16 cellular contexts compared by ENCODE assay signal in the genomic region with DNA sequence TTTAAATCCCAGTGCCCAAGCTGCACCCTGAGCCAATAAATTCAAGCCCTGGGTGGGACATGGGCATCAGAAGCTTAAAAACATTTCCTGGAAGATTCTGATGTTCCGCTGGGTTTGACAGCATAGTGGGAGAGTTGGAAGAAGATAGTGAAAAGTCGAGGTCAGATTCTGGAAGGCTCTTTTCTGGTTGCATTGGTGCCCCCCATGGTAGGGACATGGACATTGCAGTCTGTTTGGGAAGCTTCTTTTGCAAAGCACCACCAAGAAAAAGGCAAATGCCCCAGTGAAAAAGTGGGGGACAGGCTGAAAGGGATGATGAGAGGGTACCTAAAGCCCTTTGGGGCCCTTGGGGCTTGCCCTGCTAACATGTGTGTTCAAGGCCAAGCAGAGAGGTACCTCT. TPM values are rescaled to one million over a fixed set of nuclear protein-coding genes. Genes with fewer than 3 reads are reported as not detected.
DNase-seq lines count a peak whose midpoint lies in the region; ATAC-seq, FAIRE-seq and TF ChIP-seq lines count a peak whose summit lies in the region.
"Had no signal": no experiment of that assay in that cellular context is flagged by ENCODE, and none has a peak within 500 bp of the region (broad histone marks: within the 10 kb centered on the region; RNA-seq: fewer than 3 reads in every experiment).

No MANE protein-coding gene starts in this region.

- WGBS in mesenchymal stem cell = 57% methylated on average over 2 of the region's 2 CpGs

- no peak for TF ChIP-seq POLR2A in GM12892 (IDR thresholded peaks at IDR 0.05; ENCODE audit: low read depth, low read length)

- H3K36me3 ChIP-seq in Caco-2 (ENCODE audit: control insufficient read depth, insufficient read depth, low read length) = peaks cover 2% of the 10 kb centered on the region; the same call in 1 of the 2 replicates
- H3K36me3 ChIP-seq in mesenchymal stem cell (ENCODE audit: control insufficient read depth in 1 of 2, insufficient read depth in 2 of 2, low read depth in 1 of 2, low read length in 2 of 2) = peaks cover 0 to 16% of the 10 kb centered on the region in 2 experiments

- DNase-seq in Caco-2 = peak in 1 of 2 experiments; percentile 53
- DNase-seq in NAMALWA (ENCODE audit: low spot score) = peak; percentile 19
- DNase-seq in mesenchymal stem cell = no peak
- DNase-seq in activated effector memory CD4-positive, alpha-beta T cell treated with anti-CD3 and anti-CD28 coated beads, Interleukin-2, amount 50 U/mL, for 16 hours = no peak
- DNase-seq in GM12892 (ENCODE audit: insufficient read length) = no peak
- no peak for DNase-seq in activated CD8-positive, alpha-beta T cell treated with anti-CD3 and anti-CD28 coated beads, Interleukin-2, amount 10 ng/mL, durations not matched to agents 7 days and 5 days
- DNase-seq: activated CD4-positive, CD25-positive, alpha-beta regulatory T cell treated with anti-CD3 and anti-CD28 coated beads, Interleukin-2, amount 50 U/mL, for 72 hours; CD8-positive, alpha-beta memory T cell; IMR-90; NCI-H2171 had no signal

- H2AK5ac ChIP-seq in mesenchymal stem cell (ENCODE audit: low read length, severe bottlenecking) = peak overlapping the region; percentile 86

- peak overlapping the region; percentile 8 for H3K4me3 Mint-ChIP-seq in Caco-2 (ENCODE audit: unreplicated experiment)
- H3K4me3 Mint-ChIP-seq in activated CD8-positive, alpha-beta T cell treated with anti-CD3 and anti-CD28 coated beads, Interleukin-2, amount 10 ng/mL, durations not matched to agents 7 days and 5 days = no peak overlapping the region
- H3K4me3 Mint-ChIP-seq: CD8-positive, alpha-beta memory T cell had no signal

- CTCF ChIA-PET in Caco-2 (lab: Charles Lee) = interaction anchor here (0.6 to 1.8 kb wide), 6 partner anchors 16 to 84 kb away, joined by 3 to 11 read pairs (median 6); a partner anchor contains a TSS
- CTCF ChIA-PET in activated CD8-positive, alpha-beta T cell treated with anti-CD3 and anti-CD28 coated beads, Interleukin-2, amount 10 ng/mL, durations not matched to agents 7 days and 5 days (lab: Charles Lee) = interaction anchor here (1.0 kb wide), 1 partner anchor 13 kb away, joined by 3 read pairs; no protein-coding TSS in a partner anchor

- no peak overlapping the region for H2BK15ac ChIP-seq in mesenchymal stem cell (ENCODE audit: low read depth, poor library complexity, severe bottlenecking)

- H3K23ac ChIP-seq in mesenchymal stem cell (ENCODE audit: low read length in 2 of 2) = no peak overlapping the region

- H3K79me1 ChIP-seq in mesenchymal stem cell (replicated peaks; ENCODE audit: low read length, poor library complexity, severe bottlenecking) = peaks cover 47% of the 10 kb centered on the region

- no peak overlapping the region for H3K4me2 ChIP-seq in mesenchymal stem cell (ENCODE audit: low read length, poor library complexity, severe bottlenecking)

- H2BK120ac ChIP-seq in mesenchymal stem cell (ENCODE audit: low read depth, low read length) = no peak overlapping the region

- peak; percentile 32 to 54 for TF ChIP-seq CTCF in Caco-2 (IDR thresholded peaks at IDR 0.05; ENCODE audit: insufficient read depth in 1 of 2, low read depth in 1 of 2, low read length in 1 of 2, severe bottlenecking in 1 of 2, unreplicated experiment in 1 of 2)

- BruUV-seq in Caco-2 (replicated peaks; lab: Mats Ljungman, UMichigan) = no TSS peak

- no peak for ATAC-seq in HG02678 (IDR thresholded peaks at IDR 0.05; ENCODE audit: unreplicated experiment)
- ATAC-seq in activated CD8-positive, alpha-beta T cell treated with anti-CD3 and anti-CD28 coated beads, Interleukin-2, amount 10 ng/mL, durations not matched to agents 7 days and 5 days = no peak

- H3K9ac ChIP-seq in mesenchymal stem cell (ENCODE audit: low read length) = no peak overlapping the region

- peaks cover 42% of the 10 kb centered on the region for H3K4me1 Mint-ChIP-seq in Caco-2 (ENCODE audit: low read depth, unreplicated experiment)
- H3K4me1 Mint-ChIP-seq in activated CD8-positive, alpha-beta T cell treated with anti-CD3 and anti-CD28 coated beads, Interleukin-2, amount 10 ng/mL, durations not matched to agents 7 days and 5 days (ENCODE audit: low read depth) = no peaks in the 10 kb centered on the region
- H3K4me1 Mint-ChIP-seq: CD8-positive, alpha-beta memory T cell had no signal

- no peaks in the 10 kb centered on the region for H3K27me3 Mint-ChIP-seq in Caco-2 (ENCODE audit: insufficient read depth, unreplicated experiment)
- peaks cover 5% of the 10 kb centered on the region for H3K27me3 Mint-ChIP-seq in activated CD8-positive, alpha-beta T cell treated with anti-CD3 and anti-CD28 coated beads, Interleukin-2, amount 10 ng/mL, durations not matched to agents 7 days and 5 days (ENCODE audit: low read depth)

- no peaks in the 10 kb centered on the region for H3K9me3 Mint-ChIP-seq in Caco-2 (ENCODE audit: unreplicated experiment)
- H3K9me3 Mint-ChIP-seq in activated CD8-positive, alpha-beta T cell treated with anti-CD3 and anti-CD28 coated beads, Interleukin-2, amount 10 ng/mL, durations not matched to agents 7 days and 5 days (ENCODE audit: insufficient read depth) = no peaks in the 10 kb centered on the region
- H3K9me3 Mint-ChIP-seq: activated T-helper 2 cell treated with anti-CD3 and anti-CD28 coated beads, Interferon-gamma antibody, Interleukin-2, Interleukin-4, amounts not matched to agents 10 μg/mL and 5 μg/mL and 100 μg/mL, durations not matched to agents 14 hours and 24 hours and 36 hours; CD8-positive, alpha-beta memory T cell had no signal

- peak overlapping the region; percentile 82 for H3K27ac Mint-ChIP-seq in Caco-2 (ENCODE audit: unreplicated experiment)
- no peak overlapping the region for H3K27ac Mint-ChIP-seq in activated CD8-positive, alpha-beta T cell treated with anti-CD3 and anti-CD28 coated beads, Interleukin-2, amount 10 ng/mL, durations not matched to agents 7 days and 5 days
- H3K27ac Mint-ChIP-seq: activated T-helper 2 cell treated with anti-CD3 and anti-CD28 coated beads, Interferon-gamma antibody, Interleukin-2, Interleukin-4, amounts not matched to agents 10 μg/mL and 5 μg/mL and 100 μg/mL, durations not matched to agents 14 hours and 24 hours and 36 hours had no signal

- peaks cover 34% of the 10 kb centered on the region for H3K36me3 Mint-ChIP-seq in Caco-2 (ENCODE audit: insufficient read depth, unreplicated experiment)
- H3K36me3 Mint-ChIP-seq in activated CD8-positive, alpha-beta T cell treated with anti-CD3 and anti-CD28 coated beads, Interleukin-2, amount 10 ng/mL, durations not matched to agents 7 days and 5 days (ENCODE audit: low read depth) = no peaks in the 10 kb centered on the region
- H3K36me3 Mint-ChIP-seq: CD8-positive, alpha-beta memory T cell had no signal

- no peaks in the 10 kb centered on the region for H3K27me3 ChIP-seq in Caco-2 (replicated peaks; ENCODE audit: control insufficient read depth, insufficient read depth, low read length)
- H3K27me3 ChIP-seq in mesenchymal stem cell (ENCODE audit: control insufficient read depth in 1 of 2, insufficient read depth in 1 of 2, low read length in 2 of 2) = peaks cover 0 to 3% of the 10 kb centered on the region in 2 experiments
- H3K27me3 ChIP-seq: heart left ventricle had no signal

- FAIRE-seq in GM12892 (lab: Jason Lieb, UNC) = no peak
- FAIRE-seq: colon had no signal

- H3K4me1 ChIP-seq in Caco-2 = peaks cover 47% of the 10 kb centered on the region
- H3K4me1 ChIP-seq in mesenchymal stem cell (ENCODE audit: control insufficient read depth, insufficient read depth, low read depth, low read length) = peaks cover 17% of the 10 kb centered on the region

- H4K8ac ChIP-seq in mesenchymal stem cell (ENCODE audit: low read length) = no peak overlapping the region

- no peak overlapping the region for H3K4ac ChIP-seq in mesenchymal stem cell (ENCODE audit: low read depth in 1 of 2, low read length in 2 of 2)

- POLR2A ChIA-PET in Caco-2 (lab: Charles Lee) = interaction anchor here (0.5 kb wide), 1 partner anchor 21 kb away, joined by 4 read pairs; a partner anchor contains a TSS
- POLR2A ChIA-PET in activated CD8-positive, alpha-beta T cell treated with anti-CD3 and anti-CD28 coated beads, Interleukin-2, amount 10 ng/mL, durations not matched to agents 7 days and 5 days (lab: Charles Lee) = no interaction called here

- peak overlapping the region; percentile 54 for H3K27ac ChIP-seq in cingulate gyrus (ENCODE audit: low read depth, low read length)
- no peak overlapping the region for H3K27ac ChIP-seq in mesenchymal stem cell (ENCODE audit: low read length, poor library complexity, severe bottlenecking)

- no peak overlapping the region for H2BK12ac ChIP-seq in mesenchymal stem cell (ENCODE audit: low read length in 2 of 2)

- H3K4me3 ChIP-seq in Caco-2 (ENCODE audit: low read depth, low read length) = no peak overlapping the region
- no peak overlapping the region for H3K4me3 ChIP-seq in mesenchymal stem cell (ENCODE audit: insufficient read depth in 1 of 2, low read depth in 1 of 2, low read length in 2 of 2)
- H3K4me3 ChIP-seq: heart left ventricle had no signal

- no peak overlapping the region for H3K14ac ChIP-seq in mesenchymal stem cell (ENCODE audit: low read length in 2 of 2)

- no peak overlapping the region for H2AFZ ChIP-seq in mesenchymal stem cell (ENCODE audit: low read depth, low read length)

- H3K9me3 ChIP-seq in Caco-2 (no peaks in the 10 kb centered on the region), mesenchymal stem cell (ENCODE audit: control insufficient read depth, low read length) (no peaks in the 10 kb centered on the region)
- H3K9me3 ChIP-seq: heart left ventricle had no signal

- no peak overlapping the region for H2BK5ac ChIP-seq in mesenchymal stem cell (ENCODE audit: low read depth, low read length, poor library complexity, severe bottlenecking)

- intact Hi-C loops in Caco-2 (cut with micrococcal nuclease; ENCODE audit: unreplicated experiment) = loop anchor here (1.0 kb wide), 1 partner anchor 10 kb away; no protein-coding TSS in a partner anchor

- no peak overlapping the region for H4K91ac ChIP-seq in mesenchymal stem cell (ENCODE audit: low read length)

- H3K18ac ChIP-seq in mesenchymal stem cell (ENCODE audit: low read depth in 1 of 2, low read length in 2 of 2) = no peak overlapping the region

RNA-seq across cellular contexts. Expression of a gene that starts 21.0 kb away (rescaled TPM):
- 39.2 and 42.6 TPM in 2 replicates for total RNA-seq in Caco-2 (2022)
- polyA plus RNA-seq in mesenchymal stem cell (2013, experiment 1 of 2) = 2.6 TPM
- polyA plus RNA-seq in mesenchymal stem cell (2013, experiment 2 of 2) = 2.7 TPM
- polyA plus RNA-seq in GM12892 (2012; ENCODE audit: missing spikeins) = 2.6 TPM
- under 1 TPM; 0.10 to 0.21 TPM for total RNA-seq in activated CD8-positive, alpha-beta T cell treated with anti-CD3 and anti-CD28 coated beads, Interleukin-2, amount 10 ng/mL, durations not matched to agents 7 days and 5 days
- total RNA-seq: RPMI7951 had no signal

RNA-seq across cellular contexts. Expression of a gene that starts 35.4 kb away (rescaled TPM):
- total RNA-seq in Caco-2 (2022) = 97.2 and 110 TPM in 2 replicates
- polyA plus RNA-seq in mesenchymal stem cell (2013, experiment 1 of 2) = 11.0 TPM
- polyA plus RNA-seq in mesenchymal stem cell (2013, experiment 2 of 2) = 9.5 TPM
- 41.3 TPM for polyA plus RNA-seq in GM12892 (2012; ENCODE audit: missing spikeins)
- total RNA-seq in activated CD8-positive, alpha-beta T cell treated with anti-CD3 and anti-CD28 coated beads, Interleukin-2, amount 10 ng/mL, durations not matched to agents 7 days and 5 days = 10 to 100 TPM; 76.6 to 78.4 TPM

Comparison
In these comparisons a context has a peak if more than half of its experiments do, and no peak if none do; other contexts are left out.
1. RNA of a gene that starts 21.0 kb away (total RNA-seq): 39.2 to 42.6 TPM in Caco-2; 0.10 to 0.21 TPM in activated CD8-positive, alpha-beta T cell treated with anti-CD3 and anti-CD28 coated beads, Interleukin-2, amount 10 ng/mL, durations not matched to agents 7 days and 5 days; every median in the first group is over 10 times any median in the second.